In the genomic region with DNA sequence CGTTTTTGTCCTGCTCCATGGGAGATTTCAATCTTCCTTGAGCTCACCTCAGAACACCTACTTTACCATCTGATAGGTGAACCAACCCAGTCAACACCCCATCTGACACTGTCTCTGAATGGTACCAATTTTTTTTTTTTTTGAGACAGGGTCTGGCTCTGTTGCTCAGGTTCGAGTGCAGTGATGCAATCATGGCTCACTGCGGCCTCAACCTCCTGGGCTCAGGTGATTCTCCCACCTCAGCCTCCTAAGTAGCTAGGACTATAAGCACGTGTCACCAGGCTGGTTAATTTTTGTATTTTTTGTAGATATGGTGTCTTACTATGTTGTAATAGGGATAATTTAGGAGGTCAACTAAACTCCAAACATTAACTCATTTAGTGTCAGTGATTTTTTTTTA, we compare ENCODE assay signal across 6 cellular contexts.
"Had no signal": no experiment of that assay in that cellular context is flagged by ENCODE, and none has a peak within 500 bp of the region (broad histone marks: within the 10 kb centered on the region; RNA-seq: fewer than 3 reads in every experiment).

No MANE protein-coding gene starts in this region.

- H3K27ac Mint-ChIP-seq: GM23338 had no signal

- ATAC-seq: GM23338, HCT116 had no signal

- DNase-seq: H7, KBM-7 had no signal

- H3K4me3 ChIP-seq: GM23338, HAP-1 had no signal

- H3K4me3 Mint-ChIP-seq: GM23338 had no signal

- FAIRE-seq: HTR-8/SVneo had no signal

- H3K4me1 ChIP-seq: HAP-1 had no signal

- H3K9me3 ChIP-seq: HAP-1 had no signal

- H3K4me2 ChIP-seq: GM23338 had no signal

- H3K9me3 Mint-ChIP-seq: GM23338 had no signal

- H2AFZ ChIP-seq: GM23338 had no signal
